1 cellular context compared by ENCODE assay signal in genomic region chr17:7538891-7539290, GRCh38.
A peak's percentile ranks its signal among the peaks of the same experiment; 100 is the strongest.
TF ChIP-seq lines count a peak whose summit lies in the region.

No MANE protein-coding gene starts in this region.

TF ChIP-seq in IMR-90, 13 proteins besides CTCF, POLR2A, EP300 and RAD21:
- peak; percentile 76 for TF ChIP-seq BHLHE40 (IDR thresholded peaks at IDR 0.05; ENCODE audit: low read depth, low read length)
- no peak for TF ChIP-seq NFE2L2 (IDR thresholded peaks at IDR 0.05; ENCODE audit: low read depth, low read length)
